1 cellular context compared by ENCODE assay signal in genomic region chr1:54151013-54151412, GRCh38.
TF ChIP-seq lines count a peak whose summit lies in the region.

No MANE protein-coding gene starts in this region.

TF ChIP-seq in K562, 482 proteins besides CTCF, POLR2A, EP300 and RAD21:
- TF ChIP-seq BHLHE40 (IDR thresholded peaks at IDR 0.05; ENCODE audit: low read length) (peak; percentile 51; the same call in 1 of the 2 replicates), CBX1 (IDR thresholded peaks at IDR 0.05; ENCODE audit: low read depth) (no peak), ZKSCAN1 (IDR thresholded peaks at IDR 0.05; ENCODE audit: low read depth, low read length) (no peak)
TF ChIP-seq in K562: peak in this region for 1.
